1 cellular context compared by ENCODE assay signal in the genomic region with DNA sequence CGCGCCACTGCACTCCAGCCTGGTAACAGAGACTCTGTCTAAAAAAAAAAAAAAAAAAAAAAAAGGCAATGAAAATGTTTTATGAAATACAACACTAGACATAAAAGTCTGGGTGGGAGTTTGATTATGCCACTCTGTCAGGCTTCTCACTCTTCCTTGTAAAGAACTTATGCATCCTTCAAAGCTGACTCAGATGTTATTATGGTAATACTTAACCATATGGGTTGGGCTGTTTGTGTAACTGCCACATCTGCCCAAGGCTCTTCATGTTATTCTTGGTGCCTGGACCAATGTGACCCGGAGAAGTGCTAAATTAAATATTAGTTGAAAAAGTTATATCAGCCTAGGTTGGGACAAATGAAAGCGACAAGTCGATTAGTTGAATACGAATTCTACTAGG.
TF ChIP-seq lines count a peak whose summit lies in the region.

No MANE protein-coding gene starts in this region.

TF ChIP-seq in K562, 482 proteins besides CTCF, POLR2A, EP300 and RAD21:
- TF ChIP-seq POLR2AphosphoS2 (IDR thresholded peaks at IDR 0.05; ENCODE audit: low read length) (0 out of 2 replicates have a peak, but pooled peaks have one; percentile 3), KAT7 (CRISPR knock-in tag; IDR thresholded peaks at IDR 0.05; ENCODE audit: borderline replicate concordance) (no peak)
